In genomic region chr5:75468593-75468992, GRCh38 we compare ENCODE assay signal across 29 cellular contexts.
"Had no signal": no experiment of that assay in that cellular context is flagged by ENCODE, and none has a peak within 500 bp of the region (broad histone marks: within the 10 kb centered on the region; RNA-seq: fewer than 3 reads in every experiment).

No MANE protein-coding gene starts in this region.

- H3K4me3 ChIP-seq: ascending aorta, breast epithelium, cardiac muscle cell, colonic mucosa, heart left ventricle had no signal

- H3K36me3 ChIP-seq: ascending aorta, breast epithelium, cardiac muscle cell, colonic mucosa, WERI-Rb-1 had no signal

- H3K27ac ChIP-seq: ascending aorta, breast epithelium, cardiac muscle cell, colonic mucosa, heart left ventricle, WERI-Rb-1 had no signal

- DNase-seq: activated B cell treated with CpG ODN at 0.5 μM for 24 hours; activated CD4-positive, alpha-beta memory T cell treated with anti-CD3 and anti-CD28 coated beads for 36 hours; activated CD4-positive, alpha-beta T cell treated with anti-CD3 and anti-CD28 coated beads for 36 hours; activated CD4-positive, alpha-beta T cell treated with anti-CD3 and anti-CD28 coated beads, Interleukin-2, amount 10 ng/mL, durations not matched to agents 24 days and 14 days; activated CD8-positive, alpha-beta memory T cell treated with anti-CD3 and anti-CD28 coated beads, Interleukin-2, amount 10 ng/mL, durations not matched to agents 7 days and 5 days; activated CD8-positive, alpha-beta memory T cell treated with anti-CD3 and anti-CD28 coated beads, Interleukin-2, amount 50 U/mL, for 4 hours; activated CD8-positive, alpha-beta T cell treated with anti-CD3 and anti-CD28 coated beads, Interleukin-2, amount 10 ng/mL, durations not matched to agents 7 days and 5 days; activated effector memory CD4-positive, alpha-beta T cell treated with anti-CD3 and anti-CD28 coated beads, Interleukin-2, amount 50 U/mL, for 16 hours; activated naive CD4-positive, alpha-beta T cell treated with anti-CD3 and anti-CD28 coated beads for 36 hours; activated naive CD8-positive, alpha-beta T cell treated with anti-CD3 and anti-CD28 coated beads for 36 hours; activated naive CD8-positive, alpha-beta T cell treated with anti-CD3 and anti-CD28 coated beads, Interleukin-2, amount 50 U/mL, for 24 hours; activated T-cell treated with anti-CD3 and anti-CD28 coated beads, Interleukin-2, amount 50 U/mL, for 1 hour; activated T-cell treated with anti-CD3 and anti-CD28 coated beads, Interleukin-2, amount 50 U/mL, for 48 hours; central memory CD4-positive, alpha-beta T cell; cerebellar nuclear complex; colonic mucosa; effector CD8-positive, alpha-beta T cell; foreskin fibroblast; glutamatergic neuron; heart left ventricle; T-helper 1 cell; T-helper 17 cell; T1000; WERI-Rb-1 had no signal

- H3K9me3 ChIP-seq: colonic mucosa had no signal

- H3K27me3 ChIP-seq: ascending aorta, breast epithelium, cardiac muscle cell, colonic mucosa, heart left ventricle had no signal

- ATAC-seq: activated CD4-positive, alpha-beta T cell treated with anti-CD3 and anti-CD28 coated beads for 36 hours; activated CD4-positive, CD25-positive, alpha-beta regulatory T cell treated with anti-CD3 and anti-CD28 coated beads, Interleukin-2, amount 50 U/mL, for 24 hours; activated CD8-positive, alpha-beta memory T cell treated with anti-CD3 and anti-CD28 coated beads, Interleukin-2, amount 10 ng/mL, durations not matched to agents 7 days and 5 days; activated CD8-positive, alpha-beta T cell treated with anti-CD3 and anti-CD28 coated beads, Interleukin-2, amount 10 ng/mL, durations not matched to agents 7 days and 5 days; activated naive CD8-positive, alpha-beta T cell treated with anti-CD3 and anti-CD28 coated beads, Interleukin-2, amount 50 U/mL, for 24 hours; esophagus mucosa; heart left ventricle; T-helper 17 cell had no signal

- H3K4me1 ChIP-seq: ascending aorta, breast epithelium, colonic mucosa had no signal
